1 cellular context compared by ENCODE assay signal in genomic region chr16:23509441-23509754, GRCh38.
TF ChIP-seq lines count a peak whose summit lies in the region.

No MANE protein-coding gene starts in this region.

TF ChIP-seq in endothelial cell of umbilical vein, 7 proteins besides CTCF, POLR2A, EP300 and RAD21:
- TF ChIP-seq GATA2 (IDR thresholded peaks at IDR 0.05; ENCODE audit: insufficient read depth, insufficient read length, low read depth, low read length) (no peak), FOS (IDR thresholded peaks at IDR 0.05; ENCODE audit: borderline replicate concordance, insufficient read depth, low read length) (no peak), POLR2AphosphoS5 (IDR thresholded peaks at IDR 0.05; ENCODE audit: insufficient read depth, low read depth, low read length) (no peak), MYC (IDR thresholded peaks at IDR 0.05; ENCODE audit: low read depth, low read length) (no peak), MAX (IDR thresholded peaks at IDR 0.05; ENCODE audit: insufficient read depth, insufficient read length) (no peak), JUN (IDR thresholded peaks at IDR 0.05; ENCODE audit: borderline replicate concordance, insufficient read depth, insufficient read length, low read depth) (no peak), EZH2 (IDR thresholded peaks at IDR 0.05; ENCODE audit: borderline replicate concordance, low read depth, low read length, severe bottlenecking) (no peak)
